ENCODE assay signal across 1 cellular context in the genomic region with DNA sequence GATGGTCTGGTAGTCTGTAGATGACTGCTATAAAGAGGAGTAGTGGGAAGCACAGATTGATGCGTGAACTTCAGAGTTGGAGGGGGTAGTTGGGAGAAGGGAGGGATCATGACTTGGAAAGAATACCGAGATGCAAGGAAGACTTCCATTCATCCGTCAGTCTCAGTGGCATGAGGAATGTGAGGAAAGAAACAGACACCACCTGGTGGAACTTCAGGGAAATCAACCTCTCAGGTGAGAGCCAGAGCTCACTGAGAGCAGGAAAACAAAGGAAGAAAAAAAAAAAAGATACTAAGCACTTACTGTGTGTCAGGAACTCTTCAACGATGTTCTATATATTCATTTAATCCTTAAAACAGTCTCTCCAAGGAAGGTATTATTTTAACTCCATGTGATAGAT.
TF ChIP-seq lines count a peak whose summit lies in the region.

No MANE protein-coding gene starts in this region.

TF ChIP-seq in GM23338, 12 proteins besides CTCF, POLR2A, EP300 and RAD21 (continued from another document):
- TF ChIP-seq, protein P1, sequence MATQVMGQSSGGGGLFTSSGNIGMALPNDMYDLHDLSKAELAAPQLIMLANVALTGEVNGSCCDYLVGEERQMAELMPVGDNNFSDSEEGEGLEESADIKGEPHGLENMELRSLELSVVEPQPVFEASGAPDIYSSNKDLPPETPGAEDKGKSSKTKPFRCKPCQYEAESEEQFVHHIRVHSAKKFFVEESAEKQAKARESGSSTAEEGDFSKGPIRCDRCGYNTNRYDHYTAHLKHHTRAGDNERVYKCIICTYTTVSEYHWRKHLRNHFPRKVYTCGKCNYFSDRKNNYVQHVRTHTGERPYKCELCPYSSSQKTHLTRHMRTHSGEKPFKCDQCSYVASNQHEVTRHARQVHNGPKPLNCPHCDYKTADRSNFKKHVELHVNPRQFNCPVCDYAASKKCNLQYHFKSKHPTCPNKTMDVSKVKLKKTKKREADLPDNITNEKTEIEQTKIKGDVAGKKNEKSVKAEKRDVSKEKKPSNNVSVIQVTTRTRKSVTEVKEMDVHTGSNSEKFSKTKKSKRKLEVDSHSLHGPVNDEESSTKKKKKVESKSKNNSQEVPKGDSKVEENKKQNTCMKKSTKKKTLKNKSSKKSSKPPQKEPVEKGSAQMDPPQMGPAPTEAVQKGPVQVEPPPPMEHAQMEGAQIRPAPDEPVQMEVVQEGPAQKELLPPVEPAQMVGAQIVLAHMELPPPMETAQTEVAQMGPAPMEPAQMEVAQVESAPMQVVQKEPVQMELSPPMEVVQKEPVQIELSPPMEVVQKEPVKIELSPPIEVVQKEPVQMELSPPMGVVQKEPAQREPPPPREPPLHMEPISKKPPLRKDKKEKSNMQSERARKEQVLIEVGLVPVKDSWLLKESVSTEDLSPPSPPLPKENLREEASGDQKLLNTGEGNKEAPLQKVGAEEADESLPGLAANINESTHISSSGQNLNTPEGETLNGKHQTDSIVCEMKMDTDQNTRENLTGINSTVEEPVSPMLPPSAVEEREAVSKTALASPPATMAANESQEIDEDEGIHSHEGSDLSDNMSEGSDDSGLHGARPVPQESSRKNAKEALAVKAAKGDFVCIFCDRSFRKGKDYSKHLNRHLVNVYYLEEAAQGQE (IDR thresholded peaks at IDR 0.05; ENCODE audit: unreplicated experiment) = no peak
- no peak for TF ChIP-seq STAT1 (IDR thresholded peaks at IDR 0.05; ENCODE audit: unreplicated experiment)
- TF ChIP-seq ZNF114 (CRISPR knock-in tag; IDR thresholded peaks at IDR 0.05) = no peak
- TF ChIP-seq, protein P2, sequence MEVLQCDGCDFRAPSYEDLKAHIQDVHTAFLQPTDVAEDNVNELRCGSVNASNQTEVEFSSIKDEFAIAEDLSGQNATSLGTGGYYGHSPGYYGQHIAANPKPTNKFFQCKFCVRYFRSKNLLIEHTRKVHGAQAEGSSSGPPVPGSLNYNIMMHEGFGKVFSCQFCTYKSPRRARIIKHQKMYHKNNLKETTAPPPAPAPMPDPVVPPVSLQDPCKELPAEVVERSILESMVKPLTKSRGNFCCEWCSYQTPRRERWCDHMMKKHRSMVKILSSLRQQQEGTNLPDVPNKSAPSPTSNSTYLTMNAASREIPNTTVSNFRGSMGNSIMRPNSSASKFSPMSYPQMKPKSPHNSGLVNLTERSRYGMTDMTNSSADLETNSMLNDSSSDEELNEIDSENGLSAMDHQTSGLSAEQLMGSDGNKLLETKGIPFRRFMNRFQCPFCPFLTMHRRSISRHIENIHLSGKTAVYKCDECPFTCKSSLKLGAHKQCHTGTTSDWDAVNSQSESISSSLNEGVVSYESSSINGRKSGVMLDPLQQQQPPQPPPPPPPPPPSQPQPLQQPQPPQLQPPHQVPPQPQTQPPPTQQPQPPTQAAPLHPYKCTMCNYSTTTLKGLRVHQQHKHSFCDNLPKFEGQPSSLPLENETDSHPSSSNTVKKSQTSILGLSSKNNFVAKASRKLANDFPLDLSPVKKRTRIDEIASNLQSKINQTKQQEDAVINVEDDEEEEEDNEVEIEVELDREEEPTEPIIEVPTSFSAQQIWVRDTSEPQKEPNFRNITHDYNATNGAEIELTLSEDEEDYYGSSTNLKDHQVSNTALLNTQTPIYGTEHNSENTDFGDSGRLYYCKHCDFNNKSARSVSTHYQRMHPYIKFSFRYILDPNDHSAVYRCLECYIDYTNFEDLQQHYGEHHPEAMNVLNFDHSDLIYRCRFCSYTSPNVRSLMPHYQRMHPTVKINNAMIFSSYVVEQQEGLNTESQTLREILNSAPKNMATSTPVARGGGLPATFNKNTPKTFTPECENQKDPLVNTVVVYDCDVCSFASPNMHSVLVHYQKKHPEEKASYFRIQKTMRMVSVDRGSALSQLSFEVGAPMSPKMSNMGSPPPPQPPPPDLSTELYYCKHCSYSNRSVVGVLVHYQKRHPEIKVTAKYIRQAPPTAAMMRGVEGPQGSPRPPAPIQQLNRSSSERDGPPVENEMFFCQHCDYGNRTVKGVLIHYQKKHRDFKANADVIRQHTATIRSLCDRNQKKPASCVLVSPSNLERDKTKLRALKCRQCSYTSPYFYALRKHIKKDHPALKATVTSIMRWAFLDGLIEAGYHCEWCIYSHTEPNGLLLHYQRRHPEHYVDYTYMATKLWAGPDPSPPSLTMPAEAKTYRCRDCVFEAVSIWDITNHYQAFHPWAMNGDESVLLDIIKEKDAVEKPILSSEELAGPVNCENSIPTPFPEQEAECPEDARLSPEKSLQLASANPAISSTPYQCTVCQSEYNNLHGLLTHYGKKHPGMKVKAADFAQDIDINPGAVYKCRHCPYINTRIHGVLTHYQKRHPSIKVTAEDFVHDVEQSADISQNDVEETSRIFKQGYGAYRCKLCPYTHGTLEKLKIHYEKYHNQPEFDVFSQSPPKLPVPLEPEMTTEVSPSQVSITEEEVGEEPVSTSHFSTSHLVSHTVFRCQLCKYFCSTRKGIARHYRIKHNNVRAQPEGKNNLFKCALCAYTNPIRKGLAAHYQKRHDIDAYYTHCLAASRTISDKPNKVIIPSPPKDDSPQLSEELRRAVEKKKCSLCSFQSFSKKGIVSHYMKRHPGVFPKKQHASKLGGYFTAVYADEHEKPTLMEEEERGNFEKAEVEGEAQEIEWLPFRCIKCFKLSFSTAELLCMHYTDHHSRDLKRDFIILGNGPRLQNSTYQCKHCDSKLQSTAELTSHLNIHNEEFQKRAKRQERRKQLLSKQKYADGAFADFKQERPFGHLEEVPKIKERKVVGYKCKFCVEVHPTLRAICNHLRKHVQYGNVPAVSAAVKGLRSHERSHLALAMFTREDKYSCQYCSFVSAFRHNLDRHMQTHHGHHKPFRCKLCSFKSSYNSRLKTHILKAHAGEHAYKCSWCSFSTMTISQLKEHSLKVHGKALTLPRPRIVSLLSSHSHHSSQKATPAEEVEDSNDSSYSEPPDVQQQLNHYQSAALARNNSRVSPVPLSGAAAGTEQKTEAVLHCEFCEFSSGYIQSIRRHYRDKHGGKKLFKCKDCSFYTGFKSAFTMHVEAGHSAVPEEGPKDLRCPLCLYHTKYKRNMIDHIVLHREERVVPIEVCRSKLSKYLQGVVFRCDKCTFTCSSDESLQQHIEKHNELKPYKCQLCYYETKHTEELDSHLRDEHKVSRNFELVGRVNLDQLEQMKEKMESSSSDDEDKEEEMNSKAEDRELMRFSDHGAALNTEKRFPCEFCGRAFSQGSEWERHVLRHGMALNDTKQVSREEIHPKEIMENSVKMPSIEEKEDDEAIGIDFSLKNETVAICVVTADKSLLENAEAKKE (CRISPR knock-in tag; IDR thresholded peaks at IDR 0.05) = no peak
- TF ChIP-seq, protein P3, sequence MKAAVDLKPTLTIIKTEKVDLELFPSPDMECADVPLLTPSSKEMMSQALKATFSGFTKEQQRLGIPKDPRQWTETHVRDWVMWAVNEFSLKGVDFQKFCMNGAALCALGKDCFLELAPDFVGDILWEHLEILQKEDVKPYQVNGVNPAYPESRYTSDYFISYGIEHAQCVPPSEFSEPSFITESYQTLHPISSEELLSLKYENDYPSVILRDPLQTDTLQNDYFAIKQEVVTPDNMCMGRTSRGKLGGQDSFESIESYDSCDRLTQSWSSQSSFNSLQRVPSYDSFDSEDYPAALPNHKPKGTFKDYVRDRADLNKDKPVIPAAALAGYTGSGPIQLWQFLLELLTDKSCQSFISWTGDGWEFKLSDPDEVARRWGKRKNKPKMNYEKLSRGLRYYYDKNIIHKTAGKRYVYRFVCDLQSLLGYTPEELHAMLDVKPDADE (IDR thresholded peaks at IDR 0.05) = no peak
- TF ChIP-seq ZNF331 (CRISPR knock-in tag; IDR thresholded peaks at IDR 0.05; ENCODE audit: low read depth) = no peak
